In genomic region chr14:89391123-89391522, GRCh38 we compare ENCODE assay signal across 1 cellular context.
A peak's percentile ranks its signal among the peaks of the same experiment; 100 is the strongest.
TF ChIP-seq lines count a peak whose summit lies in the region.

No MANE protein-coding gene starts in this region.

TF ChIP-seq in HCT116, 20 proteins besides CTCF, POLR2A, EP300 and RAD21:
- TF ChIP-seq ZNF274 (IDR thresholded peaks at IDR 0.05; ENCODE audit: low read depth, low read length) (no peak), TCF7L2 (IDR thresholded peaks at IDR 0.05; ENCODE audit: borderline replicate concordance, extremely low read depth, insufficient read depth, insufficient read length) (peak; percentile 75)
TF ChIP-seq in HCT116: peak in this region for 1.
